ENCODE assay signal across 8 cellular contexts in the genomic region with DNA sequence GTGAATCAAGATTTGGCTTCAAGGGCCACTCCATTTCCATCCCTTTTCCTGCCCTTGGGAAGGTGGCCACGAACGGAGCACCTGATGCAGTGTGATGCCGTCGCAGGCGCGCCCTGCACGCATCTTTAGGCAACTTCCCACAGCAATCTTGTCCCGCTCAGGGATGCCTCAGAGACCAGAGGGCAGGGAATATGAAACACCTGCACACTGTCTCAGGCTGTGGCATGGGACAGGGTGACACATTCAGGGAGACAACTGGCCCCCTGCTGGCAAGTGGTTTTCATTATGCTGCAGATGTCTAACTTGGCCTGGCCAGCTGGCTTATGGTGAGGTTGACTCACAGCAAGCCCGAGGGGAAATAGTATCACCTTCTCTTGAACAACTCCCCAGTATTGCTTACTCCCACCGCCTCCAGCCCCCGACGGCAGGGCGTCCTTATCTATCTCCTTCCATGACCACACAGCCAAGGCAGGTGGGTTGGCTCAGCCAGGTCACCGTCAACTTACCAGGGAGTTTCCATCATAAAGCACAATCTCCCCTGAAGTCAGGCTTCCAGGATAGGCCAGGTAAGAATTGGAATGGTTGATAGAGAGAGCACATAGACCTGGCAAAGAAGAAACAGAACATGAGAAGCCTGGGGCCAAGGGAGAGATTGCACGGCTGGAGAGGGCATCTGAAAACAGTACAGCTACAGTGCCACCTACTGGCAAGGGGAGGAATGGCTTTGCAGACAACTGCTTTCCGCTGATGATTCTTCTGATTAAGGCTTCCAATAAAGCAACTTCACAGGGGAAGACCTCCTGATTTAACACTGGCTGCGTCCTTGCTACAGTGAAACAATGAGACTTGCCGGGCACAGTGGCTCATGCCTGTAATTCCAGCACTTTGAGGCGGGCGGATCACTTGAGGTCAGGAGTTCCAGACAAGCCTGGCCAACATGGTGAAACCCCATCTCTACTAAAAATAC. TPM values are rescaled to one million over a fixed set of nuclear protein-coding genes. Genes with fewer than 3 reads are reported as not detected.
DNase-seq lines count a peak whose midpoint lies in the region; ATAC-seq and TF ChIP-seq lines count a peak whose summit lies in the region.

No MANE protein-coding gene starts in this region.

- intact Hi-C loops in IMR-90 (cut with micrococcal nuclease): loop anchor here (1.0 to 5.0 kb wide), 2 partner anchors 173 to 234 kb away; no protein-coding TSS in a partner anchor

- H3K14ac ChIP-seq in IMR-90 (replicated peaks; ENCODE audit: low read depth, low read length): no peak overlapping the region

- H3K4me1 ChIP-seq in IMR-90 (ENCODE audit: control insufficient read depth, insufficient read depth, low read length) (peaks cover 9% of the 10 kb centered on the region), NT2/D1 (ENCODE audit: insufficient read depth, insufficient read length) (peaks cover 8% of the 10 kb centered on the region)

- no peaks in the 10 kb centered on the region for H3K27me3 Mint-ChIP-seq in activated CD8-positive, alpha-beta memory T cell treated with anti-CD3 and anti-CD28 coated beads, Interleukin-2, amount 10 ng/mL, durations not matched to agents 7 days and 5 days

- peak overlapping the region; percentile 98 for H3K27ac Mint-ChIP-seq in activated CD8-positive, alpha-beta memory T cell treated with anti-CD3 and anti-CD28 coated beads, Interleukin-2, amount 10 ng/mL, durations not matched to agents 7 days and 5 days
- H3K27ac Mint-ChIP-seq in stimulated activated effector memory CD8-positive, alpha-beta T cell treated with anti-CD3 and anti-CD28 coated beads, Interleukin-12 subunit alpha, Interleukin-12 subunit beta, amount 100 ng/mL, for 72 hours: peak overlapping the region; percentile 92

- H2BK20ac ChIP-seq in IMR-90 (ENCODE audit: low read depth, low read length): no peak overlapping the region

- no peak overlapping the region for H4K5ac ChIP-seq in IMR-90 (ENCODE audit: low read depth, low read length)

- no peak overlapping the region for H2BK5ac ChIP-seq in IMR-90 (ENCODE audit: low read depth, low read length, poor library complexity, severe bottlenecking)

- H3K56ac ChIP-seq in IMR-90 (ENCODE audit: extremely low read depth, insufficient read depth, low read length): no peak overlapping the region

- peak; percentile 85 for TF ChIP-seq RAD21 in IMR-90 (IDR thresholded peaks at IDR 0.05; ENCODE audit: low read length)

- H3K9me3 ChIP-seq in IMR-90 (ENCODE audit: control insufficient read depth, insufficient read depth, low read length): no peaks in the 10 kb centered on the region
- H3K9me3 ChIP-seq in NT2/D1 (ENCODE audit: insufficient read depth, low read length): no peaks in the 10 kb centered on the region

- H3K36me3 ChIP-seq in IMR-90 (ENCODE audit: control insufficient read depth, insufficient read depth, low read length) (peaks cover 49% of the 10 kb centered on the region), NT2/D1 (ENCODE audit: insufficient read depth, insufficient read length, low read length) (peaks cover 21% of the 10 kb centered on the region)

- H3K79me1 ChIP-seq in IMR-90 (ENCODE audit: low read depth in 1 of 2, low read length in 2 of 2): peaks cover 0 to 20% of the 10 kb centered on the region in 2 experiments; a peak in 2 of 4 replicates

- peak; percentile 91 for TF ChIP-seq CTCF in IMR-90 (conservative IDR thresholded peaks at IDR 0.05; ENCODE audit: low read depth, low read length)

- H4K20me1 ChIP-seq in IMR-90 (ENCODE audit: insufficient read depth, low read length): peaks cover 10% of the 10 kb centered on the region; the same call in 1 of the 2 replicates

- H4K91ac ChIP-seq in IMR-90 (ENCODE audit: insufficient read depth, low read depth, low read length): no peak overlapping the region

- H3K4me3 ChIP-seq in IMR-90 (ENCODE audit: insufficient read depth, low read depth, low read length) (no peak overlapping the region), NT2/D1 (ENCODE audit: insufficient read length, low read depth) (no peak overlapping the region)

- DNase-seq in SIG-M5 treated with dmso at 0.1 percent for 504 hours (lab: John Stamatoyannopoulos, UW; ENCODE audit: unreplicated experiment) (peak; percentile 92), SIG-M5 (lab: John Stamatoyannopoulos, UW) (no peak), IMR-90 (peak; percentile 81), NT2/D1 (ENCODE audit: low read depth, low spot score) (peak; percentile 63), epidermal melanocyte (ENCODE audit: insufficient read length, low spot score) (peak; percentile 73), myocyte (ENCODE audit: low read depth) (peak; percentile 94)
- peak; percentile 91 for DNase-seq in activated CD8-positive, alpha-beta memory T cell treated with anti-CD3 and anti-CD28 coated beads, Interleukin-2, amount 10 ng/mL, durations not matched to agents 7 days and 5 days
- peak; percentile 74 to 90 for DNase-seq in stimulated activated effector memory CD8-positive, alpha-beta T cell treated with anti-CD3 and anti-CD28 coated beads, Interleukin-12 subunit alpha, Interleukin-12 subunit beta, amount 100 ng/mL, for 72 hours (ENCODE audit: low spot score in 2 of 2)

- no peak overlapping the region for H2BK15ac ChIP-seq in IMR-90 (ENCODE audit: low read depth, low read length)

- 0 out of 2 replicates have a peak, but pooled peaks have one; percentile 32 for TF ChIP-seq POLR2A in IMR-90 (IDR thresholded peaks at IDR 0.05; ENCODE audit: low read depth, low read length)

- H3K4me2 ChIP-seq in IMR-90 (ENCODE audit: low read depth, low read length): no peak overlapping the region

- no peak overlapping the region for H3K9ac ChIP-seq in IMR-90 (ENCODE audit: low read depth, low read length)
- H3K9ac ChIP-seq in NT2/D1 (ENCODE audit: insufficient read length, low read depth): no peak overlapping the region

- H3K9me3 Mint-ChIP-seq in activated CD8-positive, alpha-beta memory T cell treated with anti-CD3 and anti-CD28 coated beads, Interleukin-2, amount 10 ng/mL, durations not matched to agents 7 days and 5 days (ENCODE audit: low read depth): no peaks in the 10 kb centered on the region
- H3K9me3 Mint-ChIP-seq in stimulated activated effector memory CD8-positive, alpha-beta T cell treated with anti-CD3 and anti-CD28 coated beads, Interleukin-12 subunit alpha, Interleukin-12 subunit beta, amount 100 ng/mL, for 72 hours: no peaks in the 10 kb centered on the region

- 54% methylated on average over 3 of the region's 20 CpGs; no CpG with 5 or more reads in 1 of the 2 experiments for WGBS in IMR-90 (ENCODE audit: extremely low coverage in 2 of 2, insufficient read length in 1 of 2), 2 experiments

- POLR2A ChIA-PET in IMR-90 (lab: Charles Lee; ENCODE audit: unreplicated experiment): no interaction called here

- H2BK120ac ChIP-seq in IMR-90 (ENCODE audit: low read depth, low read length): no peak overlapping the region

- peaks cover 50% of the 10 kb centered on the region for H3K4me1 Mint-ChIP-seq in activated CD8-positive, alpha-beta memory T cell treated with anti-CD3 and anti-CD28 coated beads, Interleukin-2, amount 10 ng/mL, durations not matched to agents 7 days and 5 days
- H3K4me1 Mint-ChIP-seq in stimulated activated effector memory CD8-positive, alpha-beta T cell treated with anti-CD3 and anti-CD28 coated beads, Interleukin-12 subunit alpha, Interleukin-12 subunit beta, amount 100 ng/mL, for 72 hours: peaks cover 56% of the 10 kb centered on the region

- CTCF ChIA-PET in IMR-90 (lab: Yijun Ruan, JAX): interaction anchor here (0.6 to 1.7 kb wide), 9 partner anchors 10 to 404 kb away, joined by 3 to 9 read pairs (median 3); no protein-coding TSS in a partner anchor
- CTCF ChIA-PET in activated CD8-positive, alpha-beta memory T cell treated with anti-CD3 and anti-CD28 coated beads, Interleukin-2, amount 10 ng/mL, durations not matched to agents 7 days and 5 days (lab: Charles Lee): interaction anchor here (0.6 to 15.7 kb wide), 38 partner anchors 8 to 399 kb away, joined by 3 to 260 read pairs (median 4); partner anchors contain the start of genes AMZ2, ARSG, SLC16A6 and WIPI1

- no peak overlapping the region for H3K18ac ChIP-seq in IMR-90 (ENCODE audit: low read depth, low read length)

- peak overlapping the region; percentile 29; the same call in 1 of the 2 replicates for H3K23ac ChIP-seq in IMR-90 (ENCODE audit: low read depth, low read length)

- peak overlapping the region; percentile 64 for H2AFZ ChIP-seq in IMR-90 (replicated peaks; ENCODE audit: low read length, poor library complexity)

- no peaks in the 10 kb centered on the region for H3K27me3 ChIP-seq in IMR-90 (ENCODE audit: control insufficient read depth, insufficient read depth, low read length)
- H3K27me3 ChIP-seq in NT2/D1 (ENCODE audit: insufficient read depth, insufficient read length): no peaks in the 10 kb centered on the region

- peaks cover 4% of the 10 kb centered on the region; the same call in 1 of the 2 replicates for H3K9me1 ChIP-seq in IMR-90 (ENCODE audit: insufficient read depth, low read length)

- BruUV-seq in IMR-90 (replicated peaks; lab: Mats Ljungman, UMichigan): no TSS peak

- peak overlapping the region; percentile 31 for H2AK9ac ChIP-seq in IMR-90 (replicated peaks; ENCODE audit: low read depth, low read length, poor library complexity)

- dilution Hi-C loops in IMR-90 (cut with HindIII; ENCODE audit: low sequenced_read_pairs, unreplicated experiment): no loop called here

- H4K8ac ChIP-seq in IMR-90 (ENCODE audit: low read depth in 2 of 2, low read length in 2 of 2): peak overlapping the region in 1 of 2 experiments; percentile 13; a peak in 1 of 4 replicates

- in situ Hi-C loops in IMR-90 (cut with MboI; ENCODE audit: low sequenced_read_pairs): loop anchor here (10.0 kb wide), 1 partner anchor 171 kb away; no protein-coding TSS in a partner anchor

- peaks cover 53% of the 10 kb centered on the region for H3K36me3 Mint-ChIP-seq in activated CD8-positive, alpha-beta memory T cell treated with anti-CD3 and anti-CD28 coated beads, Interleukin-2, amount 10 ng/mL, durations not matched to agents 7 days and 5 days
- peaks cover 52% of the 10 kb centered on the region for H3K36me3 Mint-ChIP-seq in stimulated activated effector memory CD8-positive, alpha-beta T cell treated with anti-CD3 and anti-CD28 coated beads, Interleukin-12 subunit alpha, Interleukin-12 subunit beta, amount 100 ng/mL, for 72 hours

- no peak overlapping the region for H2AK5ac ChIP-seq in IMR-90 (ENCODE audit: low read depth, low read length)

- peak; percentile 78 for ATAC-seq in IMR-90 (ENCODE audit: low read depth)
- ATAC-seq in activated CD8-positive, alpha-beta memory T cell treated with anti-CD3 and anti-CD28 coated beads, Interleukin-2, amount 10 ng/mL, durations not matched to agents 7 days and 5 days: peak; percentile 73
- ATAC-seq in stimulated activated effector memory CD8-positive, alpha-beta T cell treated with anti-CD3 and anti-CD28 coated beads, Interleukin-12 subunit alpha, Interleukin-12 subunit beta, amount 100 ng/mL, for 72 hours: peak; percentile 89

- no peak overlapping the region for H3K27ac ChIP-seq in IMR-90 (ENCODE audit: insufficient read depth, low read length)

- H3K4ac ChIP-seq in IMR-90 (ENCODE audit: low read depth, low read length): peak overlapping the region; percentile 33; the same call in 1 of the 2 replicates

- peak overlapping the region; percentile 26 for H3K4me3 Mint-ChIP-seq in activated CD8-positive, alpha-beta memory T cell treated with anti-CD3 and anti-CD28 coated beads, Interleukin-2, amount 10 ng/mL, durations not matched to agents 7 days and 5 days
- peak overlapping the region; percentile 57 for H3K4me3 Mint-ChIP-seq in stimulated activated effector memory CD8-positive, alpha-beta T cell treated with anti-CD3 and anti-CD28 coated beads, Interleukin-12 subunit alpha, Interleukin-12 subunit beta, amount 100 ng/mL, for 72 hours

RNA-seq across cellular contexts. Expression of gene WIPI1, which starts 21.1 kb away (rescaled TPM):
- total RNA-seq in IMR-90 (2012; rRNA removed) (74.2 and 129 TPM in 2 replicates), myocyte (102 and 141 TPM in 2 replicates)
- polyA plus RNA-seq in IMR-90 (2012; rRNA removed): 69.4 and 78.6 TPM in 2 replicates
- 45.3 and 55.4 TPM in 2 replicates for polyA plus RNA-seq in IMR-90 (2012; cell fraction: cytosol; rRNA removed)
- polyA plus RNA-seq in IMR-90 (2012; cell fraction: nucleus; rRNA removed; ENCODE audit: low replicate concordance): 42.7 and 88.2 TPM in 2 replicates
- total RNA-seq in activated CD8-positive, alpha-beta memory T cell treated with anti-CD3 and anti-CD28 coated beads, Interleukin-2, amount 10 ng/mL, durations not matched to agents 7 days and 5 days: 10 to 100 TPM; 45.5 to 47.7 TPM
- 117 TPM for polyA plus RNA-seq in myocyte (2012)
